1 cellular context compared by ENCODE assay signal in the genomic region with DNA sequence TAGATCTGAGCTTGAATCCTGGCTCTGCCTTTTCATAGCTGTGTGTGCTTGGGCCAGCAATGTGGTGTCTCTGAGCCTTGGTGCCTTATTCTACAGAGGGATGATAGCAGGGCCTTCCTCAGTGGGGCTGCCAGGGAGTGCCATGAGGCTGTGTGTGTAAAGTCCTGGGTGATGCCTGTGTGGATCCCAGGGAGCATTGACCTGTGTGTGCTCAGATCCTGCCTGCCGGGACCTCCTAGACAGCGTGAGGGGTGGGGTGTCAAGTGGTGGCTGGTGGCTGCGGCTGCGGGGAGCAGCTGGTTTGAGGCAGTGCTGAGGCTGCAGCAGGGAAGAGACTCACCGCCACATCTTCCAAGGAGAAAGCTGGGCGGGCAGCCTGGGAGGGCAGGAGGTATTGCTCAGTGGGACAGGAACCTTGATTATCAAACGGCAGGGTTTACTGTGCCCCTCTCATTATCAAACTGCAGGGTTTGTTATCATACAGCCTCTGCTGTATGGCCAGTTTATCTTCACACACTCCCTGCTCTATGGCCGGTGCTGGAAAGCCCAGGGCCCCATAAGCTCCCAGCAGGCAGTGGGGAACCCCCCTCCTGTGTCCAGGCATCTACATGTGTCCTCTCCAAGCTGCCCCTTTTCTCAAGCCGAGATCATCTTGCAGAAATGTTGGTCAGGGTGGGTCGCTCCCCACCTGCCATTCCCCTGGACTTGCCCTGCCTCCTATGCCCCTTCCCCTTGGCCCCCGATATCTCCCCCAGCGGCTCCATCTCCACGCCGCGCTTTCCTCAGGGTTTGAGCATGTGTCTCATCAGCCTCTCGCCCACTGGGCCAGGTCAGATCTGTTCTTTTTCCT.
TF ChIP-seq lines count a peak whose summit lies in the region.

No MANE protein-coding gene starts in this region.

TF ChIP-seq in IMR-90, 13 proteins besides CTCF, POLR2A, EP300 and RAD21:
- TF ChIP-seq CHD1 (IDR thresholded peaks at IDR 0.05; ENCODE audit: low read depth, low read length) (no peak), NFE2L2 (IDR thresholded peaks at IDR 0.05; ENCODE audit: low read depth, low read length) (no peak), BHLHE40 (IDR thresholded peaks at IDR 0.05; ENCODE audit: low read depth, low read length) (no peak), RCOR1 (IDR thresholded peaks at IDR 0.05; ENCODE audit: insufficient replicate concordance, low read length) (no peak), MAZ (IDR thresholded peaks at IDR 0.05; ENCODE audit: borderline replicate concordance, low read depth, low read length) (no peak), SMC3 (IDR thresholded peaks at IDR 0.05; ENCODE audit: low read depth, low read length) (no peak), FOS (IDR thresholded peaks at IDR 0.05; ENCODE audit: low read depth, low read length) (no peak), MAFK (IDR thresholded peaks at IDR 0.05; ENCODE audit: low read depth, low read length) (no peak), MXI1 (IDR thresholded peaks at IDR 0.05; ENCODE audit: borderline replicate concordance, low read depth, low read length) (no peak), RFX5 (IDR thresholded peaks at IDR 0.05; ENCODE audit: low read depth, low read length) (no peak), CEBPB (IDR thresholded peaks at IDR 0.05; ENCODE audit: low read depth, low read length) (no peak)
- TF ChIP-seq, protein P1, sequence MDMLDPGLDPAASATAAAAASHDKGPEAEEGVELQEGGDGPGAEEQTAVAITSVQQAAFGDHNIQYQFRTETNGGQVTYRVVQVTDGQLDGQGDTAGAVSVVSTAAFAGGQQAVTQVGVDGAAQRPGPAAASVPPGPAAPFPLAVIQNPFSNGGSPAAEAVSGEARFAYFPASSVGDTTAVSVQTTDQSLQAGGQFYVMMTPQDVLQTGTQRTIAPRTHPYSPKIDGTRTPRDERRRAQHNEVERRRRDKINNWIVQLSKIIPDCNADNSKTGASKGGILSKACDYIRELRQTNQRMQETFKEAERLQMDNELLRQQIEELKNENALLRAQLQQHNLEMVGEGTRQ (IDR thresholded peaks at IDR 0.05; ENCODE audit: low read depth, low read length), result no peak
- TF ChIP-seq, protein P2, sequence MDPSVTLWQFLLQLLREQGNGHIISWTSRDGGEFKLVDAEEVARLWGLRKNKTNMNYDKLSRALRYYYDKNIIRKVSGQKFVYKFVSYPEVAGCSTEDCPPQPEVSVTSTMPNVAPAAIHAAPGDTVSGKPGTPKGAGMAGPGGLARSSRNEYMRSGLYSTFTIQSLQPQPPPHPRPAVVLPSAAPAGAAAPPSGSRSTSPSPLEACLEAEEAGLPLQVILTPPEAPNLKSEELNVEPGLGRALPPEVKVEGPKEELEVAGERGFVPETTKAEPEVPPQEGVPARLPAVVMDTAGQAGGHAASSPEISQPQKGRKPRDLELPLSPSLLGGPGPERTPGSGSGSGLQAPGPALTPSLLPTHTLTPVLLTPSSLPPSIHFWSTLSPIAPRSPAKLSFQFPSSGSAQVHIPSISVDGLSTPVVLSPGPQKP (IDR thresholded peaks at IDR 0.05; ENCODE audit: borderline replicate concordance, low read depth, low read length), result no peak
